ENCODE assay signal across 1 cellular context in the genomic region with DNA sequence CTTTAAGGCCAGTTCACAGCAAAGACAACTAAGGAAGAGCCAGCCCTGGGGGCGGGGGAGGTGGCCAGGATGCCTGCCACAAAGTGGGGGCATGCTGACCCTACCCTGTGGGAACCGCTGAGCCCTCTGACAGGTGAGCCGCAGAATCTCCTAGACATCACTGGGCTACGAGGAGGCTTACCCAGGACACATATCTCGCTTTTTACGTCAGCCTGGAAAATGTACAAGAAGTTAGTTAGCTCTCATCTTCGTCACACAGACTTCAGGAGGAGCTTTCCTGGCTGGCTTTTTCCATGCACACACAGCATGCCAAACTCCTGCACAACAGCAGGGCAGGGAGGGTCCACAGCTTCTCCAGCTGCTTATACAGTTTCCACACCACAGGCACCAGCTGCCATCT.
TF ChIP-seq lines count a peak whose summit lies in the region.

No MANE protein-coding gene starts in this region.

TF ChIP-seq in HepG2, 621 proteins besides CTCF, POLR2A, EP300 and RAD21:
- no peak for TF ChIP-seq NONO (IDR thresholded peaks at IDR 0.05)
- no peak for TF ChIP-seq NONO (CRISPR knock-in tag; conservative IDR thresholded peaks at IDR 0.05)
- TF ChIP-seq PPARG (CRISPR knock-in tag; conservative IDR thresholded peaks at IDR 0.05), result no peak
- TF ChIP-seq, protein P1, sequence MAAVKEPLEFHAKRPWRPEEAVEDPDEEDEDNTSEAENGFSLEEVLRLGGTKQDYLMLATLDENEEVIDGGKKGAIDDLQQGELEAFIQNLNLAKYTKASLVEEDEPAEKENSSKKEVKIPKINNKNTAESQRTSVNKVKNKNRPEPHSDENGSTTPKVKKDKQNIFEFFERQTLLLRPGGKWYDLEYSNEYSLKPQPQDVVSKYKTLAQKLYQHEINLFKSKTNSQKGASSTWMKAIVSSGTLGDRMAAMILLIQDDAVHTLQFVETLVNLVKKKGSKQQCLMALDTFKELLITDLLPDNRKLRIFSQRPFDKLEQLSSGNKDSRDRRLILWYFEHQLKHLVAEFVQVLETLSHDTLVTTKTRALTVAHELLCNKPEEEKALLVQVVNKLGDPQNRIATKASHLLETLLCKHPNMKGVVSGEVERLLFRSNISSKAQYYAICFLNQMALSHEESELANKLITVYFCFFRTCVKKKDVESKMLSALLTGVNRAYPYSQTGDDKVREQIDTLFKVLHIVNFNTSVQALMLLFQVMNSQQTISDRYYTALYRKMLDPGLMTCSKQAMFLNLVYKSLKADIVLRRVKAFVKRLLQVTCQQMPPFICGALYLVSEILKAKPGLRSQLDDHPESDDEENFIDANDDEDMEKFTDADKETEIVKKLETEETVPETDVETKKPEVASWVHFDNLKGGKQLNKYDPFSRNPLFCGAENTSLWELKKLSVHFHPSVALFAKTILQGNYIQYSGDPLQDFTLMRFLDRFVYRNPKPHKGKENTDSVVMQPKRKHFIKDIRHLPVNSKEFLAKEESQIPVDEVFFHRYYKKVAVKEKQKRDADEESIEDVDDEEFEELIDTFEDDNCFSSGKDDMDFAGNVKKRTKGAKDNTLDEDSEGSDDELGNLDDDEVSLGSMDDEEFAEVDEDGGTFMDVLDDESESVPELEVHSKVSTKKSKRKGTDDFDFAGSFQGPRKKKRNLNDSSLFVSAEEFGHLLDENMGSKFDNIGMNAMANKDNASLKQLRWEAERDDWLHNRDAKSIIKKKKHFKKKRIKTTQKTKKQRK (IDR thresholded peaks at IDR 0.05; ENCODE audit: low read length), result no peak
- no peak for TF ChIP-seq ZNF546 (CRISPR knock-in tag; conservative IDR thresholded peaks at IDR 0.05)
- TF ChIP-seq CREB1 (IDR thresholded peaks at IDR 0.05), result no peak
- no peak for TF ChIP-seq CREB1 (CRISPR knock-in tag; IDR thresholded peaks at IDR 0.05)
- TF ChIP-seq, protein P2, sequence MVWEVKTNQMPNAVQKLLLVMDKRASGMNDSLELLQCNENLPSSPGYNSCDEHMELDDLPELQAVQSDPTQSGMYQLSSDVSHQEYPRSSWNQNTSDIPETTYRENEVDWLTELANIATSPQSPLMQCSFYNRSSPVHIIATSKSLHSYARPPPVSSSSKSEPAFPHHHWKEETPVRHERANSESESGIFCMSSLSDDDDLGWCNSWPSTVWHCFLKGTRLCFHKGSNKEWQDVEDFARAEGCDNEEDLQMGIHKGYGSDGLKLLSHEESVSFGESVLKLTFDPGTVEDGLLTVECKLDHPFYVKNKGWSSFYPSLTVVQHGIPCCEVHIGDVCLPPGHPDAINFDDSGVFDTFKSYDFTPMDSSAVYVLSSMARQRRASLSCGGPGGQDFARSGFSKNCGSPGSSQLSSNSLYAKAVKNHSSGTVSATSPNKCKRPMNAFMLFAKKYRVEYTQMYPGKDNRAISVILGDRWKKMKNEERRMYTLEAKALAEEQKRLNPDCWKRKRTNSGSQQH (CRISPR knock-in tag; IDR thresholded peaks at IDR 0.05; ENCODE audit: low read depth), result no peak
